Comparison of ENCODE assay signal across 1 cellular context in genomic region chr19:6767357-6768235, GRCh38.
TF ChIP-seq lines count a peak whose summit lies in the region.

SH2D3A (minus strand) TSS chr19:6767435; CDS start chr19:6763748, 3,687 bp downstream.

TF ChIP-seq in WTC11, 78 proteins besides CTCF, POLR2A, EP300 and RAD21 (continued from another document):
- TF ChIP-seq ARID4B (CRISPR knock-in tag; IDR thresholded peaks at IDR 0.05; ENCODE audit: borderline replicate concordance) (peak; percentile 56; the same call in 1 of the 2 replicates), CBFB (CRISPR knock-in tag; IDR thresholded peaks at IDR 0.05; ENCODE audit: low read depth) (no peak), MAX (CRISPR knock-in tag; IDR thresholded peaks at IDR 0.05) (peak; percentile 44; the same call in 1 of the 2 replicates), ZNF232 (CRISPR knock-in tag; IDR thresholded peaks at IDR 0.05) (0 out of 2 replicates have a peak, but pooled peaks have one; percentile 13)
